10 cellular contexts compared by ENCODE assay signal in genomic region chr2:133566967-133567645, GRCh38. TPM values are rescaled to one million over a fixed set of nuclear protein-coding genes. Genes with fewer than 3 reads are reported as not detected.
DNase-seq lines count a peak whose midpoint lies in the region; ATAC-seq and TF ChIP-seq lines count a peak whose summit lies in the region.
"Had no signal": no experiment of that assay in that cellular context is flagged by ENCODE, and none has a peak within 500 bp of the region (broad histone marks: within the 10 kb centered on the region; RNA-seq: fewer than 3 reads in every experiment).

No MANE protein-coding gene starts in this region.

- intact Hi-C loops in activated CD8-positive, alpha-beta T cell treated with anti-CD3 and anti-CD28 coated beads for 36 hours (cut with micrococcal nuclease): no loop called here

- H3K4me1 Mint-ChIP-seq in activated CD8-positive, alpha-beta T cell treated with anti-CD3 and anti-CD28 coated beads for 36 hours (ENCODE audit: low read depth): no peaks in the 10 kb centered on the region
- H3K4me1 Mint-ChIP-seq: CD4-positive, CD25-positive, alpha-beta regulatory T cell; central memory CD8-positive, alpha-beta T cell had no signal

- no peak overlapping the region for H3K27ac Mint-ChIP-seq in activated CD8-positive, alpha-beta T cell treated with anti-CD3 and anti-CD28 coated beads for 36 hours
- H3K27ac Mint-ChIP-seq: CD4-positive, CD25-positive, alpha-beta regulatory T cell had no signal

- peaks cover 14% of the 10 kb centered on the region for H3K27me3 Mint-ChIP-seq in activated CD8-positive, alpha-beta T cell treated with anti-CD3 and anti-CD28 coated beads for 36 hours
- H3K27me3 Mint-ChIP-seq: central memory CD8-positive, alpha-beta T cell had no signal

- DNase-seq in ACHN (peak; percentile 27), RKO (ENCODE audit: low spot score) (peak; percentile 19), fibroblast of peridontal ligament (ENCODE audit: extremely low read depth) (peak; percentile 65), mucosa of gallbladder (ENCODE audit: low spot score) (peak; percentile 71)
- no peak for DNase-seq in stimulated activated naive CD4-positive, alpha-beta T cell (lab: John Stamatoyannopoulos, UW)
- no peak for DNase-seq in activated CD8-positive, alpha-beta T cell treated with anti-CD3 and anti-CD28 coated beads for 36 hours
- DNase-seq in activated CD4-positive, alpha-beta T cell treated with anti-CD3 and anti-CD28 coated beads, Interleukin-2, amount 50 U/mL, for 4 hours: no peak
- DNase-seq: CD4-positive, CD25-positive, alpha-beta regulatory T cell had no signal

- H3K36me3 Mint-ChIP-seq in activated CD8-positive, alpha-beta T cell treated with anti-CD3 and anti-CD28 coated beads for 36 hours (ENCODE audit: low read depth): no peaks in the 10 kb centered on the region
- H3K36me3 Mint-ChIP-seq: CD4-positive, CD25-positive, alpha-beta regulatory T cell had no signal

- in situ Hi-C loops in ACHN (cut with HindIII; ENCODE audit: low pct_ligation_motif_present, low pct_unique_long_range_greater_than_20kb, low sequenced_read_pairs): no loop called here

- no peaks in the 10 kb centered on the region for H3K9me3 Mint-ChIP-seq in activated CD8-positive, alpha-beta T cell treated with anti-CD3 and anti-CD28 coated beads for 36 hours

- POLR2A ChIA-PET in activated CD8-positive, alpha-beta T cell treated with anti-CD3 and anti-CD28 coated beads for 36 hours (lab: Charles Lee): interaction anchor here (0.6 kb wide), 1 partner anchor 25 kb away, joined by 3 read pairs; no protein-coding TSS in a partner anchor

- no peak for TF ChIP-seq CTCF in activated CD8-positive, alpha-beta T cell treated with anti-CD3 and anti-CD28 coated beads for 36 hours (IDR thresholded peaks at IDR 0.05)

- CTCF ChIA-PET in activated CD8-positive, alpha-beta T cell treated with anti-CD3 and anti-CD28 coated beads for 36 hours (lab: Charles Lee): no interaction called here

- no peak overlapping the region for H3K4me3 Mint-ChIP-seq in activated CD8-positive, alpha-beta T cell treated with anti-CD3 and anti-CD28 coated beads for 36 hours
- H3K4me3 Mint-ChIP-seq: CD4-positive, CD25-positive, alpha-beta regulatory T cell; central memory CD8-positive, alpha-beta T cell had no signal

- no peak for ATAC-seq in activated CD8-positive, alpha-beta T cell treated with anti-CD3 and anti-CD28 coated beads for 36 hours
- ATAC-seq in HG03442 (IDR thresholded peaks at IDR 0.05; ENCODE audit: unreplicated experiment): no peak

RNA-seq across cellular contexts. Expression of gene NCKAP5, which starts 1.2 kb away (rescaled TPM):
- total RNA-seq in mucosa of gallbladder: 3.9 TPM
- total RNA-seq in activated CD8-positive, alpha-beta T cell treated with anti-CD3 and anti-CD28 coated beads for 36 hours: not detected
- total RNA-seq: CD4-positive, CD25-positive, alpha-beta regulatory T cell had no signal

Comparison
In these comparisons a context has a peak if more than half of its experiments do, and no peak if none do; other contexts are left out.
1. DNase-seq: peak in ACHN (single experiment), RKO (single experiment), fibroblast of peridontal ligament (single experiment) and mucosa of gallbladder (single experiment); none in stimulated activated naive CD4-positive, alpha-beta T cell (0 of 6), activated CD8-positive, alpha-beta T cell treated with anti-CD3 and anti-CD28 coated beads for 36 hours (single experiment) and activated CD4-positive, alpha-beta T cell treated with anti-CD3 and anti-CD28 coated beads, Interleukin-2, amount 50 U/mL, for 4 hours (0 of 2).